15 cellular contexts compared by ENCODE assay signal in genomic region chr12:5914387-5915149, GRCh38. TPM values are rescaled to one million over a fixed set of nuclear protein-coding genes. Genes with fewer than 3 reads are reported as not detected.
DNase-seq lines count a peak whose midpoint lies in the region; TF ChIP-seq lines count a peak whose summit lies in the region.
"Had no signal": no experiment of that assay in that cellular context is flagged by ENCODE, and none has a peak within 500 bp of the region (broad histone marks: within the 10 kb centered on the region; RNA-seq: fewer than 3 reads in every experiment).

No MANE protein-coding gene starts in this region.

- no TSS peak for BruUV-seq in PC-9 (replicated peaks; lab: Mats Ljungman, UMichigan)

- no peak for DNase-seq in MM.1S
- peak; percentile 78 for DNase-seq in esophagus muscularis mucosa (ENCODE audit: extremely low spot score)
- DNase-seq in mesenteric fat pad (ENCODE audit: low spot score): peak; percentile 41
- no peak for DNase-seq in PC-9
- DNase-seq in glomerular visceral epithelial cell (ENCODE audit: extremely low spot score): no peak
- no peak for DNase-seq in COLO829 (ENCODE audit: low spot score)
- DNase-seq in COLO668 (lab: John Stamatoyannopoulos, UW; ENCODE audit: unreplicated experiment): no peak
- DNase-seq: BE2C; Caco-2; CD4-positive, alpha-beta memory T cell; DND-41; GDM1 had no signal

- H4K20me1 ChIP-seq in MM.1S (ENCODE audit: insufficient read depth, low read length): no peaks in the 10 kb centered on the region
- H4K20me1 ChIP-seq in PC-9 (ENCODE audit: insufficient read depth): no peaks in the 10 kb centered on the region

- no peak overlapping the region for H3K9ac ChIP-seq in MM.1S (ENCODE audit: low read length)

- H3F3A ChIP-seq in MM.1S (ENCODE audit: insufficient read depth, low read length) (no peaks in the 10 kb centered on the region), PC-9 (ENCODE audit: insufficient read depth, low read depth) (no peaks in the 10 kb centered on the region)

- no peaks in the 10 kb centered on the region for H3K27me3 ChIP-seq in MM.1S (replicated peaks; ENCODE audit: insufficient read depth, low read length)
- H3K27me3 ChIP-seq in esophagus muscularis mucosa: peaks cover 0 to 15% (median under 1%) of the 10 kb centered on the region in 4 donors
- peaks cover 91% of the 10 kb centered on the region for H3K27me3 ChIP-seq in PC-9 (ENCODE audit: insufficient read depth, low read depth)

- H2AFZ ChIP-seq in MM.1S (ENCODE audit: low read length): no peak overlapping the region
- H2AFZ ChIP-seq in PC-9: no peak overlapping the region

- H3K9me2 ChIP-seq in MM.1S (replicated peaks; ENCODE audit: insufficient read depth, low read length): no peaks in the 10 kb centered on the region
- no peaks in the 10 kb centered on the region for H3K9me2 ChIP-seq in PC-9 (ENCODE audit: insufficient read depth)

- CTCF ChIA-PET in PC-9 (lab: Charles Lee): no interaction called here

- WGBS in esophagus muscularis mucosa: 92% methylated on average over 10 of the region's 11 CpGs

- intact Hi-C loops in esophagus muscularis mucosa (cut with DNase I) (no loop called here), PC-9 (cut with micrococcal nuclease; ENCODE audit: unreplicated experiment) (no loop called here)

- no peaks in the 10 kb centered on the region for H3K36me3 ChIP-seq in MM.1S (replicated peaks; ENCODE audit: insufficient read depth, low read length)
- peaks cover 0 to 52% (median 0%) of the 10 kb centered on the region in 4 donors for H3K36me3 ChIP-seq in esophagus muscularis mucosa
- no peaks in the 10 kb centered on the region for H3K36me3 ChIP-seq in PC-9 (ENCODE audit: low read depth)
- H3K36me3 ChIP-seq: BE2C had no signal

- H3K9me3 ChIP-seq in MM.1S (replicated peaks; ENCODE audit: insufficient read depth, low read length) (no peaks in the 10 kb centered on the region), esophagus muscularis mucosa (no peaks in the 10 kb centered on the region), PC-9 (ENCODE audit: insufficient read depth, low read depth) (no peaks in the 10 kb centered on the region)
- H3K9me3 ChIP-seq: A549, BE2C, Caco-2 had no signal

- TF ChIP-seq POLR2A in esophagus muscularis mucosa (IDR thresholded peaks at IDR 0.05; ENCODE audit: low read depth): no peak

- no peak for TF ChIP-seq CTCF in MM.1S (IDR thresholded peaks at IDR 0.05; ENCODE audit: low read length)
- TF ChIP-seq CTCF in esophagus muscularis mucosa (IDR thresholded peaks at IDR 0.05): no peak
- no peak for TF ChIP-seq CTCF in PC-9 (conservative IDR thresholded peaks at IDR 0.05)

- H3K4me3 ChIP-seq in MM.1S (ENCODE audit: low read length) (no peak overlapping the region), esophagus muscularis mucosa (no peak overlapping the region), PC-9 (no peak overlapping the region)
- H3K4me3 ChIP-seq: A549 had no signal

- H3K79me2 ChIP-seq in MM.1S (ENCODE audit: low read length): no peaks in the 10 kb centered on the region
- no peaks in the 10 kb centered on the region for H3K79me2 ChIP-seq in PC-9 (ENCODE audit: low read depth)

- H3K27ac ChIP-seq in MM.1S (ENCODE audit: low read length) (no peak overlapping the region), esophagus muscularis mucosa (replicated peaks in 1 of 4) (no peak overlapping the region), PC-9 (no peak overlapping the region)
- H3K27ac ChIP-seq: A549, C4-2B had no signal

- H3K4me2 ChIP-seq in MM.1S (ENCODE audit: low read depth, low read length) (peak overlapping the region; percentile 83; the same call in 1 of the 2 replicates), PC-9 (no peak overlapping the region)
- H3K4me2 ChIP-seq: A549 had no signal

- H3K4me1 ChIP-seq in MM.1S (ENCODE audit: low read length): no peaks in the 10 kb centered on the region
- no peaks in the 10 kb centered on the region for H3K4me1 ChIP-seq in esophagus muscularis mucosa
- H3K4me1 ChIP-seq in PC-9 (replicated peaks; ENCODE audit: insufficient read depth): no peaks in the 10 kb centered on the region
- H3K4me1 ChIP-seq: A549, Caco-2 had no signal

- POLR2A ChIA-PET in PC-9 (lab: Charles Lee; ENCODE audit: unreplicated experiment): no interaction called here

- no peak for TF ChIP-seq EP300 in esophagus muscularis mucosa (IDR thresholded peaks at IDR 0.05)

RNA-seq across cellular contexts. Expression of gene ANO2, which starts 30.5 kb away (rescaled TPM):
- 10 to 100 TPM in 1 of 4 donors, 1 to 10 TPM in 3; 4.0 to 17.9 (median 5.1) TPM for total RNA-seq in esophagus muscularis mucosa
- total RNA-seq in mesenteric fat pad: 34.6 TPM
- not detected in 2 replicates for total RNA-seq in PC-9 (2021)
- total RNA-seq: CD4-positive, alpha-beta memory T cell; HepG2 had no signal

Comparison
In these comparisons a context has a peak if more than half of its experiments do, and no peak if none do; other contexts are left out.
1. DNase-seq: peak in esophagus muscularis mucosa (single experiment) and mesenteric fat pad (single experiment); none in MM.1S (single experiment), PC-9 (0 of 2), glomerular visceral epithelial cell (single experiment), COLO829 (single experiment) and COLO668 (single experiment).